13 cellular contexts compared by ENCODE assay signal in the genomic region with DNA sequence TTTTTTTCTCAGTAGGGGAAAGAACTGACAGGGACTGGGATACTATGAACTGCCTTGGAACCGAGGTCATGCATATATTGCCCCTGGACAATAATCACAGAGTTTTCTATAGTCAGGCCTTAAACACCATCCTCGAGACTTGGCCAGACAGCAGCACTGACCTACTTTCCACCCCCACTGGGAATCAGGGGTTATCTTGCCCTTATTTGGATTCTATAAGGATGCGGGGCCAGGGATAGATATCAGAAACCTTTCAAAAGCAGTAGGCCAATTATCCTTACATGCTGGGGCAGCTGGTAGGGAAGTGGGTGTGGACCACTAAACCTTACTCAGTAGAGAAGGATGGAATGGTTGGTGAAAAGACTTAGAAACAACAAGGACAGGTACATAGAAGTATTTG. TPM values are rescaled to one million over a fixed set of nuclear protein-coding genes. Genes with fewer than 3 reads are reported as not detected.
DNase-seq lines count a peak whose midpoint lies in the region; ATAC-seq and TF ChIP-seq lines count a peak whose summit lies in the region.
"Had no signal": no experiment of that assay in that cellular context is flagged by ENCODE, and none has a peak within 500 bp of the region (broad histone marks: within the 10 kb centered on the region; RNA-seq: fewer than 3 reads in every experiment).

No MANE protein-coding gene starts in this region.

- POLR2A ChIA-PET in MCF 10A (lab: Yijun Ruan, JAX): interaction anchor here (0.5 to 4.5 kb wide), 6 partner anchors 8 to 228 kb away, joined by 3 to 37 read pairs (median 6); partner anchors contain the start of genes ARHGEF40 and RNASE7
- POLR2A ChIA-PET in naive thymus-derived CD8-positive, alpha-beta T cell (lab: Charles Lee): interaction anchor here (0.6 to 5.2 kb wide), 2 partner anchors 8 to 77 kb away, joined by 4 to 66 read pairs; no protein-coding TSS in a partner anchor

- peak overlapping the region; percentile 70 for H3K4me3 Mint-ChIP-seq in MCF 10A (ENCODE audit: unreplicated experiment)
- peak overlapping the region in 8 of 10 donors; percentile 20 to 90 (median 79) for H3K4me3 Mint-ChIP-seq in naive thymus-derived CD8-positive, alpha-beta T cell

- CTCF ChIA-PET in MCF 10A (lab: Yijun Ruan, JAX): interaction anchor here (0.6 to 7.3 kb wide), 9 partner anchors 8 to 93 kb away, joined by 3 to 241 read pairs (median 8); partner anchors contain the start of gene TMEM253

- H3K4me1 Mint-ChIP-seq in MCF 10A (ENCODE audit: insufficient read depth, unreplicated experiment): peaks cover 25% of the 10 kb centered on the region
- peaks cover 20 to 31% (median 27%) of the 10 kb centered on the region in 4 donors for H3K4me1 Mint-ChIP-seq in naive thymus-derived CD8-positive, alpha-beta T cell

- TSS peak; percentile 29 for BruUV-seq in MCF 10A (replicated peaks; lab: Mats Ljungman, UMichigan)

- no peaks in the 10 kb centered on the region for H3K27me3 Mint-ChIP-seq in MCF 10A (ENCODE audit: insufficient read depth, unreplicated experiment)
- H3K27me3 Mint-ChIP-seq in naive thymus-derived CD8-positive, alpha-beta T cell: peaks cover 0 to 2% (median 0%) of the 10 kb centered on the region in 5 donors

- no peak for TF ChIP-seq POLR2A in heart left ventricle (IDR thresholded peaks at IDR 0.05)

- DNase-seq in heart left ventricle: no peak
- no peak for DNase-seq in left ventricle myocardium superior
- no peak for DNase-seq in MCF 10A (ENCODE audit: unreplicated experiment)
- no peak for DNase-seq in naive thymus-derived CD8-positive, alpha-beta T cell
- no peak for DNase-seq in upper lobe of right lung
- DNase-seq in CD1c-positive myeloid dendritic cell (ENCODE audit: extremely low spot score): no peak
- no peak for DNase-seq in activated CD4-positive, alpha-beta T cell treated with anti-CD3 and anti-CD28 coated beads, Interleukin-2, amount 50 U/mL, for 4 hours
- DNase-seq: activated CD4-positive, alpha-beta T cell treated with anti-CD3 and anti-CD28 coated beads for 4 hours; COR-L47; mucosa of descending colon; MV-4-11 had no signal

- H3K4me1 ChIP-seq in heart left ventricle: peaks cover 0 to 50% (median 23%) of the 10 kb centered on the region in 12 donors
- peaks cover 27% of the 10 kb centered on the region for H3K4me1 ChIP-seq in upper lobe of right lung

- H3K36me3 ChIP-seq in heart left ventricle: peaks cover 0 to 19% (median 15%) of the 10 kb centered on the region in 9 donors
- H3K36me3 ChIP-seq in upper lobe of right lung: peaks cover 16% of the 10 kb centered on the region

- H3K27ac Mint-ChIP-seq in MCF 10A (ENCODE audit: low read depth, unreplicated experiment): peak overlapping the region; percentile 71
- peak overlapping the region; percentile 15 to 95 (median 90) for H3K27ac Mint-ChIP-seq in naive thymus-derived CD8-positive, alpha-beta T cell

- H3K27ac ChIP-seq in heart left ventricle (peak overlapping the region in 10 of 12 donors; percentile 42 to 94 (median 80)), upper lobe of right lung (peak overlapping the region; percentile 17)

- H3K27me3 ChIP-seq in heart left ventricle (no peaks in the 10 kb centered on the region), upper lobe of right lung (no peaks in the 10 kb centered on the region)

- H3K9me3 ChIP-seq in heart left ventricle (no peaks in the 10 kb centered on the region), upper lobe of right lung (no peaks in the 10 kb centered on the region)
- H3K9me3 ChIP-seq: mucosa of descending colon had no signal

- peaks cover 14% of the 10 kb centered on the region for H3K36me3 Mint-ChIP-seq in MCF 10A (ENCODE audit: insufficient read depth, unreplicated experiment)
- H3K36me3 Mint-ChIP-seq in naive thymus-derived CD8-positive, alpha-beta T cell: no peaks in the 10 kb centered on the region

- ATAC-seq in heart left ventricle: no peak
- ATAC-seq in left ventricle myocardium superior: no peak
- no peak for ATAC-seq in naive thymus-derived CD8-positive, alpha-beta T cell
- no peak for ATAC-seq in upper lobe of right lung
- no peak for ATAC-seq in HG02884 (IDR thresholded peaks at IDR 0.05; ENCODE audit: unreplicated experiment)
- ATAC-seq: Panc1 had no signal

- H3K4me3 ChIP-seq in heart left ventricle (no peak overlapping the region), upper lobe of right lung (no peak overlapping the region)
- H3K4me3 ChIP-seq: mucosa of descending colon had no signal

- 48 to 69% (median 57%) methylated on average over 3 of the region's 3 CpGs for WGBS in heart left ventricle, 4 donors

- TF ChIP-seq CTCF in heart left ventricle (IDR thresholded peaks at IDR 0.05) (no peak), MCF 10A (IDR thresholded peaks at IDR 0.05; ENCODE audit: unreplicated experiment) (no peak), upper lobe of right lung (IDR thresholded peaks at IDR 0.05) (no peak)

- H3K9me3 Mint-ChIP-seq in MCF 10A (ENCODE audit: unreplicated experiment): no peaks in the 10 kb centered on the region
- H3K9me3 Mint-ChIP-seq in naive thymus-derived CD8-positive, alpha-beta T cell: no peaks in the 10 kb centered on the region

- intact Hi-C loops in heart left ventricle (cut with DNase I): loop anchor here in 2 of 10 donors (10.0 kb wide), 1 partner anchor 482 kb away; no protein-coding TSS in a partner anchor
- intact Hi-C loops in left ventricle myocardium superior (cut with micrococcal nuclease): no loop called here
- intact Hi-C loops in MCF 10A (cut with micrococcal nuclease): loop anchor here (5.0 kb wide), 1 partner anchor 484 kb away; no protein-coding TSS in a partner anchor
- intact Hi-C loops in upper lobe of right lung (cut with DNase I): no loop called here

RNA-seq across cellular contexts. Expression of gene ZNF219, which starts 2.0 kb away (rescaled TPM):
- total RNA-seq in heart left ventricle (10 to 100 TPM; 33.9 to 97.9 (median 38.2) TPM), left ventricle myocardium superior (57.0 TPM), MCF 10A (2022) (18.4 and 33.8 TPM in 2 replicates), upper lobe of right lung (52.8 TPM)
- 10 to 100 TPM; 50.0 to 57.4 TPM for polyA plus RNA-seq in heart left ventricle
- 1 to 10 TPM; 6.9 to 7.7 TPM for total RNA-seq in naive thymus-derived CD8-positive, alpha-beta T cell
- 1 to 10 TPM; 1.7 to 3.6 (median 1.8) TPM for polyA plus RNA-seq in naive thymus-derived CD8-positive, alpha-beta T cell

RNA-seq across cellular contexts. Expression of gene TMEM253, which starts 4.4 kb away (rescaled TPM):
- under 1 TPM in 6 of 9 donors, not detected in 3; 0.19 to 0.79 (median 0.36) TPM for total RNA-seq in heart left ventricle
- polyA plus RNA-seq in heart left ventricle: under 1 TPM; 0.29 to 0.57 TPM
- total RNA-seq in left ventricle myocardium superior: 0.20 TPM
- 0.59 and 1.6 TPM in 2 replicates for total RNA-seq in MCF 10A (2022)
- total RNA-seq in naive thymus-derived CD8-positive, alpha-beta T cell: not detected
- polyA plus RNA-seq in naive thymus-derived CD8-positive, alpha-beta T cell: not detected
- total RNA-seq in upper lobe of right lung: 0.67 TPM

RNA-seq across cellular contexts. Expression of gene ARHGEF40, which starts 26.3 kb away (rescaled TPM):
- total RNA-seq in heart left ventricle (10 to 100 TPM; 16.1 to 31.5 (median 18.8) TPM), left ventricle myocardium superior (23.1 TPM), MCF 10A (2022) (3.6 and 6.7 TPM in 2 replicates), upper lobe of right lung (39.2 TPM)
- 10 to 100 TPM; 15.5 to 18.2 TPM for polyA plus RNA-seq in heart left ventricle
- total RNA-seq in naive thymus-derived CD8-positive, alpha-beta T cell: under 1 TPM; 0.08 to 0.36 TPM
- polyA plus RNA-seq in naive thymus-derived CD8-positive, alpha-beta T cell: under 1 TPM; 0.03 to 0.45 (median 0.06) TPM

RNA-seq across cellular contexts. Expression of gene RNASE8, which starts 38.8 kb away (rescaled TPM):
- total RNA-seq in heart left ventricle (not detected), left ventricle myocardium superior (not detected), MCF 10A (2022) (not detected in 2 replicates), upper lobe of right lung (not detected)
- polyA plus RNA-seq in heart left ventricle: not detected
- not detected for total RNA-seq in naive thymus-derived CD8-positive, alpha-beta T cell
- not detected for polyA plus RNA-seq in naive thymus-derived CD8-positive, alpha-beta T cell
- total RNA-seq: mucosa of descending colon had no signal

RNA-seq across cellular contexts. Expression of gene RNASE7, which starts 54.3 kb away (rescaled TPM):
- total RNA-seq in heart left ventricle: not detected
- polyA plus RNA-seq in heart left ventricle: under 1 TPM in 1 of 2 donors, not detected in 1; 0.04 TPM
- total RNA-seq in left ventricle myocardium superior: not detected
- total RNA-seq in MCF 10A (2022): 10.9 and 11.8 TPM in 2 replicates
- total RNA-seq in naive thymus-derived CD8-positive, alpha-beta T cell: not detected
- not detected for polyA plus RNA-seq in naive thymus-derived CD8-positive, alpha-beta T cell
- not detected for total RNA-seq in upper lobe of right lung
